13 cellular contexts compared by ENCODE assay signal in the genomic region with DNA sequence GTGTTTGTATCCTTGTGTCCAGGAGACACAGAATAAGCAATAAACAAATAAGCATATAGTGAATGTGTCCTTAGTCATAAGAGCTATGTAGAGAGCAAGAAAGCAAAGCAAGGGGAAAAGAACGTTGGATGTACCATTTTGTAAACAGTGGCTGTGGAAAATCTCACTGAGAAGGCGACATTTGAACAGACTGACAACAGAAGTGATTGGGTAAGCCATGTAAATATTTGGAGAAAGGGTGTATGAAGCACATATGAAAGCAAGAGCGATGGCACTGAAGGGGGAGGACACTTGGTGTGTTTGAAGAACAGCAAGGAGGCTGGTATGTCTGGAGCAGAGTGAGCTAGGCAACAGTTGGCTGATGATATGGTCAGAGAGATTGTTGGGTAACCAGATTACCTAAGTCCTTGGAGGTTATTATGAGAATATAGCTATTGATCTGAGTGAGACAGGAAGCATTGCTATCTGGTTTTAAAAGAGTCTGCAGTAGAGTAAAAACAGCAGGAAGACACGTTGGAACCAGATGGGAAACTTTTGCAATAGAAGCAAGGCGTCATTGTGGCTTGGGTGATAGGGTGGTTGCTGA.
A peak's percentile ranks its signal among the peaks of the same experiment; 100 is the strongest.
DNase-seq lines count a peak whose midpoint lies in the region; ATAC-seq and TF ChIP-seq lines count a peak whose summit lies in the region.
"Had no signal": no experiment of that assay in that cellular context is flagged by ENCODE, and none has a peak within 500 bp of the region (broad histone marks: within the 10 kb centered on the region; RNA-seq: fewer than 3 reads in every experiment).

No MANE protein-coding gene starts in this region.

- no peaks in the 10 kb centered on the region for H3K79me2 ChIP-seq in fibroblast of lung (ENCODE audit: control insufficient read depth, insufficient read depth, low read length)

- no peak for TF ChIP-seq CTCF in AG09309 (IDR thresholded peaks at IDR 0.05; ENCODE audit: control insufficient read depth, insufficient read depth, low read depth, low read length, missing control alignments)
- TF ChIP-seq CTCF in fibroblast of lung (conservative IDR thresholded peaks at IDR 0.05 in 1 of 2, IDR thresholded peaks at IDR 0.05 in 1 of 2; ENCODE audit: low read depth in 1 of 2, low read length in 2 of 2): no peak
- no peak for TF ChIP-seq CTCF in Peyer's patch (IDR thresholded peaks at IDR 0.05)

- no peak overlapping the region for H3K9ac ChIP-seq in fibroblast of lung (ENCODE audit: insufficient read depth, low read length)

- no peaks in the 10 kb centered on the region for H3K36me3 ChIP-seq in fibroblast of lung (ENCODE audit: control insufficient read depth, insufficient read depth, low read length)
- no peaks in the 10 kb centered on the region for H3K36me3 ChIP-seq in Peyer's patch
- H3K36me3 ChIP-seq: heart right ventricle, pancreas, uterus had no signal

- H3K4me1 ChIP-seq in fibroblast of lung (ENCODE audit: control insufficient read depth, extremely low read depth, insufficient read depth, low read length) (no peaks in the 10 kb centered on the region), Peyer's patch (no peaks in the 10 kb centered on the region)
- H3K4me1 ChIP-seq: heart right ventricle, pancreas, uterus had no signal

- DNase-seq in AG09309 (ENCODE audit: low read depth): peak; percentile 89
- DNase-seq in DMS53 treated with DMSO at 0.1 percent for 48 hours (lab: John Stamatoyannopoulos, UW; ENCODE audit: unreplicated experiment): peak; percentile 30
- peak; percentile 15 for DNase-seq in M059J (ENCODE audit: low read depth)
- DNase-seq in fibroblast of lung (ENCODE audit: low read depth in 2 of 2): peak in 1 of 2 donors; percentile 8
- no peak for DNase-seq in NK-92 treated with Interleukin-12 subunit alpha and Interleukin-12 subunit beta, amount 100 ng/mL, for 24 hours (lab: John Stamatoyannopoulos, UW)
- no peak for DNase-seq in Peyer's patch
- DNase-seq: activated CD4-positive, alpha-beta T cell treated with anti-CD3 and anti-CD28 coated beads, Interleukin-2, amount 50 U/mL, for 1 hour; heart right ventricle; NCI-H2029; pancreas; stimulated activated naive CD4-positive, alpha-beta T cell treated with Interleukin-2 at 50 U/mL for 16 hours; uterus had no signal

- H3K27me3 ChIP-seq in fibroblast of lung (ENCODE audit: control insufficient read depth, insufficient read depth, low read length) (no peaks in the 10 kb centered on the region), Peyer's patch (no peaks in the 10 kb centered on the region)
- H3K27me3 ChIP-seq: heart right ventricle, pancreas, uterus had no signal

- H3K27ac ChIP-seq in fibroblast of lung (ENCODE audit: insufficient read depth, low read length): no peak overlapping the region
- H3K27ac ChIP-seq in Peyer's patch: no peak overlapping the region
- H3K27ac ChIP-seq: heart right ventricle, pancreas, uterus had no signal

- no peak overlapping the region for H3K4me2 ChIP-seq in fibroblast of lung (ENCODE audit: extremely low read depth, insufficient read depth, low read length)

- ATAC-seq in GM21786 (IDR thresholded peaks at IDR 0.05; ENCODE audit: unreplicated experiment): no peak
- ATAC-seq: heart right ventricle, pancreas had no signal

- TF ChIP-seq POLR2A in Peyer's patch (IDR thresholded peaks at IDR 0.05): no peak

- peak overlapping the region; percentile 61 for H2AFZ ChIP-seq in fibroblast of lung (ENCODE audit: low read length)

- H3K9me3 ChIP-seq in fibroblast of lung (ENCODE audit: control insufficient read depth, insufficient read depth, low read depth, low read length) (no peaks in the 10 kb centered on the region), Peyer's patch (no peaks in the 10 kb centered on the region)
- H3K9me3 ChIP-seq: pancreas, uterus had no signal

- H3K4me3 ChIP-seq in AG09309 (ENCODE audit: control insufficient read depth, low read depth, low read length) (no peak overlapping the region), fibroblast of lung (replicated peaks in 1 of 4; ENCODE audit: control extremely low read depth in 1 of 4, insufficient read depth in 1 of 4, low read depth in 3 of 4, low read length in 4 of 4) (no peak overlapping the region), Peyer's patch (no peak overlapping the region)
- H3K4me3 ChIP-seq: heart right ventricle, pancreas, uterus had no signal

- H4K20me1 ChIP-seq in fibroblast of lung (ENCODE audit: control insufficient read depth, extremely low read depth, insufficient read depth, low read length): no peaks in the 10 kb centered on the region

Comparison
In these comparisons a context has a peak if more than half of its experiments do, and no peak if none do; other contexts are left out.
1. DNase-seq: peak in AG09309 (single experiment), DMS53 treated with DMSO at 0.1 percent for 48 hours (single experiment) and M059J (single experiment); none in NK-92 treated with Interleukin-12 subunit alpha and Interleukin-12 subunit beta, amount 100 ng/mL, for 24 hours (single experiment) and Peyer's patch (0 of 3).